11 cellular contexts compared by ENCODE assay signal in genomic region chr11:111923351-111923788, GRCh38. TPM values are rescaled to one million over a fixed set of nuclear protein-coding genes. Genes with fewer than 3 reads are reported as not detected.
DNase-seq lines count a peak whose midpoint lies in the region; ATAC-seq, FAIRE-seq and TF ChIP-seq lines count a peak whose summit lies in the region.
"Had no signal": no experiment of that assay in that cellular context is flagged by ENCODE, and none has a peak within 500 bp of the region (broad histone marks: within the 10 kb centered on the region; RNA-seq: fewer than 3 reads in every experiment).

No MANE protein-coding gene starts in this region.

- no peak for ATAC-seq in K562
- ATAC-seq in HG03439 (IDR thresholded peaks at IDR 0.05; ENCODE audit: unreplicated experiment): no peak
- ATAC-seq: stimulated activated naive CD8-positive, alpha-beta T cell treated with anti-CD3 and anti-CD28 coated beads, Interleukin-15, Interleukin-2, amounts not matched to agents 100 U/mL and 50 U/mL, for 24 hours had no signal

- H3K9me1 ChIP-seq in K562 (ENCODE audit: control insufficient read depth, insufficient read depth, low read length): no peaks in the 10 kb centered on the region

- no peak for TF ChIP-seq CTCF in K562 (IDR thresholded peaks at IDR 0.05 in 2 of 3, conservative IDR thresholded peaks at IDR 0.05 in 1 of 3; ENCODE audit: insufficient read depth in 2 of 3, low read depth in 1 of 3, low read length in 3 of 3)

- POLR2A ChIA-PET in K562 (lab: Yijun Ruan, JAX): interaction anchor here (1.7 to 2.1 kb wide), 2 partner anchors 12 to 14 kb away, joined by 4 to 8 read pairs; partner anchors contain the start of genes CRYAB and DIXDC1

- TF ChIP-seq RAD21 in K562 (CRISPR knock-in tag; conservative IDR thresholded peaks at IDR 0.05 in 1 of 2, IDR thresholded peaks at IDR 0.05 in 1 of 2): no peak

- intact Hi-C loops in K562 (cut with micrococcal nuclease): no loop called here

- H3K9ac ChIP-seq in GM23248: peak overlapping the region; percentile 80
- H3K9ac ChIP-seq in K562 (ENCODE audit: insufficient read depth in 1 of 2, low read depth in 2 of 2, low read length in 2 of 2): peak overlapping the region; percentile 1 to 9; a peak in 1 of 4 replicates
- H3K9ac ChIP-seq in skeletal muscle tissue (ENCODE audit: low read depth in 1 of 3, low read length in 3 of 3): peak overlapping the region; percentile 64 to 80 (median 73)

- in situ Hi-C loops in GM23248 (cut with MboI): no loop called here
- in situ Hi-C loops in K562 (cut with MboI): no loop called here

- peaks cover 35% of the 10 kb centered on the region for H3K4me1 ChIP-seq in GM23248 (ENCODE audit: insufficient read depth)
- peaks cover 31 to 34% of the 10 kb centered on the region in 2 experiments for H3K4me1 ChIP-seq in K562 (replicated peaks in 1 of 2; ENCODE audit: control insufficient read depth in 2 of 2, insufficient read depth in 2 of 2, low read length in 2 of 2)
- H3K4me1 ChIP-seq in skeletal muscle tissue (ENCODE audit: control insufficient read depth in 3 of 3, insufficient read depth in 3 of 3, low read length in 3 of 3): peaks cover 60 to 68% (median 67%) of the 10 kb centered on the region in 3 donors

- no peaks in the 10 kb centered on the region for H3K9me3 ChIP-seq in GM23248 (ENCODE audit: low read depth)
- no peaks in the 10 kb centered on the region for H3K9me3 ChIP-seq in K562 (replicated peaks; ENCODE audit: control insufficient read depth, insufficient read depth, low read depth, low read length)
- H3K9me3 ChIP-seq in skeletal muscle tissue (ENCODE audit: control insufficient read depth in 3 of 3, low read length in 3 of 3): no peaks in the 10 kb centered on the region

- DNase-seq in GM23248 (peak; percentile 68), K562 (ENCODE audit: extremely low read depth in 1 of 4, low spot score in 3 of 4) (no peak), iris pigment epithelial cell (ENCODE audit: low read depth) (peak; percentile 69), nucleus accumbens (lab: John Stamatoyannopoulos, UW) (no peak), NCI-H187 (lab: John Stamatoyannopoulos, UW) (no peak)
- no peak for DNase-seq in activated CD4-positive, alpha-beta T cell treated with anti-CD3 and anti-CD28 coated beads, Interleukin-2, amount 50 U/mL, for 48 hours
- DNase-seq: activated CD4-positive, alpha-beta T cell treated with anti-CD3 and anti-CD28 coated beads, Interleukin-2, amount 10 ng/mL, durations not matched to agents 24 days and 14 days; NCI-H510A treated with DMSO at 0.1 percent for 48 hours; stimulated activated naive CD8-positive, alpha-beta T cell treated with anti-CD3 and anti-CD28 coated beads, Interleukin-15, Interleukin-2, amounts not matched to agents 100 U/mL and 50 U/mL, for 24 hours had no signal

- H3K79me2 ChIP-seq in GM23248 (ENCODE audit: insufficient read depth) (no peaks in the 10 kb centered on the region), K562 (ENCODE audit: control insufficient read depth, insufficient read depth, low read length) (no peaks in the 10 kb centered on the region)

- H2AFZ ChIP-seq in GM23248: peak overlapping the region; percentile 78
- peak overlapping the region; percentile 93 for H2AFZ ChIP-seq in K562 (ENCODE audit: low read depth, low read length)

- no peak for TF ChIP-seq EP300 in K562 (IDR thresholded peaks at IDR 0.05; ENCODE audit: low read length)

- no peak for TF ChIP-seq POLR2A in K562 (conservative IDR thresholded peaks at IDR 0.05)

- CTCF ChIA-PET in K562 (lab: Yijun Ruan, JAX; ENCODE audit: low intra/inter-chr PET ratio): no interaction called here

- no peaks in the 10 kb centered on the region for H4K20me1 ChIP-seq in GM23248 (ENCODE audit: insufficient read depth)
- no peaks in the 10 kb centered on the region for H4K20me1 ChIP-seq in K562 (replicated peaks; ENCODE audit: control insufficient read depth, insufficient read depth, low read length)

- WGBS in GM23248 (ENCODE audit: low coverage in 1 of 2, low lambda C conversion rate in 2 of 2, missing lambda C conversion rate in 2 of 2), 2 experiments: 1 to 2% methylated on average over 5 of the region's 5 CpGs
- WGBS in K562 (ENCODE audit: insufficient coverage, low coverage, missing lambda C conversion rate): 34% methylated on average over 5 of the region's 5 CpGs

- no peaks in the 10 kb centered on the region for H3K36me3 ChIP-seq in GM23248 (ENCODE audit: low read depth)
- no peaks in the 10 kb centered on the region for H3K36me3 ChIP-seq in K562 (ENCODE audit: control insufficient read depth, insufficient read depth, low read length)
- no peaks in the 10 kb centered on the region for H3K36me3 ChIP-seq in skeletal muscle tissue (ENCODE audit: control insufficient read depth in 3 of 3, insufficient read depth in 3 of 3, low read length in 3 of 3)

- no TSS peak for BruUV-seq in K562 (replicated peaks; lab: Mats Ljungman, UMichigan)

- peaks cover 33% of the 10 kb centered on the region for H3F3A ChIP-seq in GM23248 (ENCODE audit: insufficient read depth)

- H3K27ac ChIP-seq in GM23248: peak overlapping the region; percentile 96
- H3K27ac ChIP-seq in K562 (ENCODE audit: extremely low read depth, low read depth, low read length): 0 out of 3 replicates have a peak overlapping the region, but pooled peaks have one; percentile 4
- H3K27ac ChIP-seq in skeletal muscle tissue (ENCODE audit: low read depth, low read length): peak overlapping the region; percentile 93

- no peaks in the 10 kb centered on the region for H3K27me3 ChIP-seq in GM23248 (replicated peaks; ENCODE audit: insufficient read depth)
- no peaks in the 10 kb centered on the region for H3K27me3 ChIP-seq in K562 (ENCODE audit: control insufficient read depth in 2 of 2, insufficient read depth in 2 of 2, low read length in 2 of 2)
- H3K27me3 ChIP-seq in skeletal muscle tissue (ENCODE audit: control insufficient read depth in 3 of 3, insufficient read depth in 3 of 3, low read length in 3 of 3): no peaks in the 10 kb centered on the region

- peak overlapping the region; percentile 58 for H3K4me3 ChIP-seq in GM23248
- H3K4me3 ChIP-seq in K562: no peak overlapping the region
- peak overlapping the region; percentile 38 to 52 (median 45) for H3K4me3 ChIP-seq in skeletal muscle tissue (ENCODE audit: low read length in 3 of 3)

- FAIRE-seq in K562 (lab: Jason Lieb, UNC): peak; percentile 26

- no peaks in the 10 kb centered on the region for H3K9me2 ChIP-seq in GM23248 (ENCODE audit: insufficient read depth)

- H3K4me2 ChIP-seq in GM23248 (ENCODE audit: unreplicated experiment) (peak overlapping the region; percentile 89), K562 (ENCODE audit: insufficient read depth, low read length) (no peak overlapping the region)

RNA-seq across cellular contexts. Expression of gene C11orf52, which starts 4.7 kb away (rescaled TPM):
- 2.1 and 3.5 TPM in 2 replicates for total RNA-seq in GM23248 (2014; rRNA removed; shearing (Covaris generic))
- polyA plus RNA-seq in GM23248 (2016; fragmentation: Nextera tagmentation; extraction: Ambion mirVana): 0.78 and 1.2 TPM in 2 replicates
- total RNA-seq in K562 (2011; cell fraction: chromatin; rRNA removed; ENCODE audit: low replicate concordance): 0.93 and 1.3 TPM in 2 replicates
- total RNA-seq in K562 (2011; cell fraction: nucleolus; rRNA removed): 0.83 and 0.92 TPM in 2 replicates
- total RNA-seq in K562 (2011; cell fraction: nucleoplasm; rRNA removed): 1.1 TPM in 1 of 2 replicates, not detected in the other
- total RNA-seq in K562 (2014; rRNA removed): 0.32 and 1.4 TPM in 2 replicates
- 0.64 and 1.0 TPM in 2 replicates for total RNA-seq in K562 (2014; rRNA removed; fragmentation: Illumina TruSeq; extraction: Trizol)
- total RNA-seq in K562 (2015; rRNA removed; fragmentation: Illumina TruSeq; extraction: Trizol): 0.72 and 0.87 TPM in 2 replicates
- total RNA-seq in K562 (2021): 0.29 and 0.69 TPM in 2 replicates
- polyA plus RNA-seq in K562 (2011; rRNA removed): 1.3 and 2.5 TPM in 2 replicates
- 1.2 and 1.4 TPM in 2 replicates for polyA plus RNA-seq in K562 (2011; cell fraction: cytosol; rRNA removed)
- polyA plus RNA-seq in K562 (2011; cell fraction: nucleus; rRNA removed): 1.1 and 1.5 TPM in 2 replicates
- polyA plus RNA-seq in K562 (2012): 0.69 and 2.0 TPM in 2 replicates
- 1.7 and 2.2 TPM in 2 replicates for polyA plus RNA-seq in K562 (2014; fragmentation: Illumina TruSeq; extraction: Trizol)
- polyA plus RNA-seq in K562 (2014; fragmentation: Nextera tagmentation; extraction: Ambion mirVana): 1 to 10 TPM; 1.8 to 2.9 TPM
- 0.77 and 0.84 TPM in 2 replicates for polyA plus RNA-seq in K562 (2014; rRNA removed)
- polyA minus RNA-seq in K562 (2011; rRNA and poly(A)+ RNA removed): 1.3 and 2.0 TPM in 2 replicates
- polyA minus RNA-seq in K562 (2011; cell fraction: cytosol; rRNA and poly(A)+ RNA removed): not detected in 2 replicates
- polyA minus RNA-seq in K562 (2011; cell fraction: nucleus; rRNA and poly(A)+ RNA removed): 0.56 and 0.94 TPM in 2 replicates
- total RNA-seq in skeletal muscle tissue: 0.52 TPM
- total RNA-seq: activated CD4-positive, alpha-beta T cell treated with anti-CD3 and anti-CD28 coated beads, Interleukin-2, amount 10 ng/mL, durations not matched to agents 24 days and 14 days had no signal

RNA-seq across cellular contexts. Expression of gene HSPB2, which starts 10.8 kb away (rescaled TPM):
- total RNA-seq in GM23248 (2014; rRNA removed; shearing (Covaris generic)): 0.38 and 1.2 TPM in 2 replicates
- polyA plus RNA-seq in GM23248 (2016; fragmentation: Nextera tagmentation; extraction: Ambion mirVana) (7.5 and 8.4 TPM in 2 replicates), K562 (2011; rRNA removed) (0.11 and 0.35 TPM in 2 replicates), K562 (2014; fragmentation: Illumina TruSeq; extraction: Trizol) (0.12 TPM in 1 of 2 replicates, not detected in the other), K562 (2014; fragmentation: Nextera tagmentation; extraction: Ambion mirVana) (under 1 TPM in 1 of 2 experiments, not detected in 1; 0.06 TPM), K562 (2014; rRNA removed) (not detected in 2 replicates)
- not detected in 2 replicates for total RNA-seq in K562 (2011; cell fraction: chromatin; rRNA removed; ENCODE audit: low replicate concordance)
- not detected in 2 replicates for total RNA-seq in K562 (2011; cell fraction: nucleolus; rRNA removed)
- total RNA-seq in K562 (2011; cell fraction: nucleoplasm; rRNA removed): not detected in 2 replicates
- total RNA-seq in K562 (2014; rRNA removed) (not detected in 2 replicates), K562 (2014; rRNA removed; fragmentation: Illumina TruSeq; extraction: Trizol) (0.11 TPM in 1 of 2 replicates, not detected in the other), K562 (2015; rRNA removed; fragmentation: Illumina TruSeq; extraction: Trizol) (not detected in 2 replicates), K562 (2021) (0.31 TPM in 1 of 2 replicates, not detected in the other), skeletal muscle tissue (16.7 TPM)
- 0.09 and 0.24 TPM in 2 replicates for polyA plus RNA-seq in K562 (2011; cell fraction: cytosol; rRNA removed)
- polyA plus RNA-seq in K562 (2011; cell fraction: nucleus; rRNA removed): 0.16 and 0.29 TPM in 2 replicates
- 0.13 TPM in 1 of 2 replicates, not detected in the other for polyA plus RNA-seq in K562 (2012)
- polyA minus RNA-seq in K562 (2011; rRNA and poly(A)+ RNA removed): 0.21 TPM in 1 of 2 replicates, not detected in the other
- not detected in 2 replicates for polyA minus RNA-seq in K562 (2011; cell fraction: cytosol; rRNA and poly(A)+ RNA removed)
- polyA minus RNA-seq in K562 (2011; cell fraction: nucleus; rRNA and poly(A)+ RNA removed): not detected in 2 replicates
- total RNA-seq: activated CD4-positive, alpha-beta T cell treated with anti-CD3 and anti-CD28 coated beads, Interleukin-2, amount 10 ng/mL, durations not matched to agents 24 days and 14 days had no signal

RNA-seq across cellular contexts. Expression of gene CRYAB, which starts 11.8 kb away (rescaled TPM):
- total RNA-seq in GM23248 (2014; rRNA removed; shearing (Covaris generic)): 91.0 and 104 TPM in 2 replicates
- 454 and 455 TPM in 2 replicates for polyA plus RNA-seq in GM23248 (2016; fragmentation: Nextera tagmentation; extraction: Ambion mirVana)
- 1.0 and 1.8 TPM in 2 replicates for total RNA-seq in K562 (2011; cell fraction: chromatin; rRNA removed; ENCODE audit: low replicate concordance)
- 1.0 and 3.2 TPM in 2 replicates for total RNA-seq in K562 (2011; cell fraction: nucleolus; rRNA removed)
- 1.6 and 2.4 TPM in 2 replicates for total RNA-seq in K562 (2011; cell fraction: nucleoplasm; rRNA removed)
- 2.0 and 3.6 TPM in 2 replicates for total RNA-seq in K562 (2014; rRNA removed)
- total RNA-seq in K562 (2014; rRNA removed; fragmentation: Illumina TruSeq; extraction: Trizol): 3.0 and 3.1 TPM in 2 replicates
- total RNA-seq in K562 (2015; rRNA removed; fragmentation: Illumina TruSeq; extraction: Trizol): 0.83 and 1.3 TPM in 2 replicates
- 3.6 and 3.7 TPM in 2 replicates for total RNA-seq in K562 (2021)
- polyA plus RNA-seq in K562 (2011; rRNA removed): 1.5 and 2.3 TPM in 2 replicates
- polyA plus RNA-seq in K562 (2011; cell fraction: cytosol; rRNA removed): 2.3 and 3.7 TPM in 2 replicates
- 1.7 and 3.3 TPM in 2 replicates for polyA plus RNA-seq in K562 (2011; cell fraction: nucleus; rRNA removed)
- polyA plus RNA-seq in K562 (2012): 0.61 and 2.0 TPM in 2 replicates
- polyA plus RNA-seq in K562 (2014; fragmentation: Illumina TruSeq; extraction: Trizol): 5.2 and 5.9 TPM in 2 replicates
- 1 to 10 TPM; 6.5 to 7.5 TPM for polyA plus RNA-seq in K562 (2014; fragmentation: Nextera tagmentation; extraction: Ambion mirVana)
- 1.2 and 2.7 TPM in 2 replicates for polyA plus RNA-seq in K562 (2014; rRNA removed)
- polyA minus RNA-seq in K562 (2011; rRNA and poly(A)+ RNA removed): 0.69 and 3.5 TPM in 2 replicates
- 1.6 TPM in 1 of 2 replicates, not detected in the other for polyA minus RNA-seq in K562 (2011; cell fraction: cytosol; rRNA and poly(A)+ RNA removed)
- 0.94 and 1.00 TPM in 2 replicates for polyA minus RNA-seq in K562 (2011; cell fraction: nucleus; rRNA and poly(A)+ RNA removed)
- total RNA-seq in skeletal muscle tissue: 37.6 TPM
- total RNA-seq: activated CD4-positive, alpha-beta T cell treated with anti-CD3 and anti-CD28 coated beads, Interleukin-2, amount 10 ng/mL, durations not matched to agents 24 days and 14 days had no signal

RNA-seq across cellular contexts. Expression of gene DIXDC1, which starts 13.8 kb away (rescaled TPM):
- 22.7 and 22.9 TPM in 2 replicates for total RNA-seq in GM23248 (2014; rRNA removed; shearing (Covaris generic))
- polyA plus RNA-seq in GM23248 (2016; fragmentation: Nextera tagmentation; extraction: Ambion mirVana): 10.4 and 10.8 TPM in 2 replicates
- 18.6 and 22.7 TPM in 2 replicates for total RNA-seq in K562 (2011; cell fraction: chromatin; rRNA removed; ENCODE audit: low replicate concordance)
- total RNA-seq in K562 (2011; cell fraction: nucleolus; rRNA removed): 7.2 and 10.4 TPM in 2 replicates
- 11.7 and 16.1 TPM in 2 replicates for total RNA-seq in K562 (2011; cell fraction: nucleoplasm; rRNA removed)
- 4.0 and 4.5 TPM in 2 replicates for total RNA-seq in K562 (2014; rRNA removed)
- 8.4 and 8.7 TPM in 2 replicates for total RNA-seq in K562 (2014; rRNA removed; fragmentation: Illumina TruSeq; extraction: Trizol)
- 9.6 and 10.8 TPM in 2 replicates for total RNA-seq in K562 (2015; rRNA removed; fragmentation: Illumina TruSeq; extraction: Trizol)
- total RNA-seq in K562 (2021): 7.0 and 8.1 TPM in 2 replicates
- polyA plus RNA-seq in K562 (2011; rRNA removed): 6.8 and 7.2 TPM in 2 replicates
- 3.3 and 4.3 TPM in 2 replicates for polyA plus RNA-seq in K562 (2011; cell fraction: cytosol; rRNA removed)
- 6.1 and 6.3 TPM in 2 replicates for polyA plus RNA-seq in K562 (2011; cell fraction: nucleus; rRNA removed)
- 3.4 and 4.4 TPM in 2 replicates for polyA plus RNA-seq in K562 (2012)
- 4.7 and 7.4 TPM in 2 replicates for polyA plus RNA-seq in K562 (2014; fragmentation: Illumina TruSeq; extraction: Trizol)
- polyA plus RNA-seq in K562 (2014; fragmentation: Nextera tagmentation; extraction: Ambion mirVana): 1 to 10 TPM; 2.5 to 2.6 TPM
- 3.8 and 4.7 TPM in 2 replicates for polyA plus RNA-seq in K562 (2014; rRNA removed)
- 17.3 and 23.6 TPM in 2 replicates for polyA minus RNA-seq in K562 (2011; rRNA and poly(A)+ RNA removed)
- polyA minus RNA-seq in K562 (2011; cell fraction: cytosol; rRNA and poly(A)+ RNA removed): 6.9 and 7.1 TPM in 2 replicates
- polyA minus RNA-seq in K562 (2011; cell fraction: nucleus; rRNA and poly(A)+ RNA removed): 6.3 and 11.9 TPM in 2 replicates
- 23.0 TPM for total RNA-seq in skeletal muscle tissue

RNA-seq across cellular contexts. Expression of gene CFAP68, which starts 44.0 kb away (rescaled TPM):
- 7.6 and 9.9 TPM in 2 replicates for total RNA-seq in GM23248 (2014; rRNA removed; shearing (Covaris generic))
- polyA plus RNA-seq in GM23248 (2016; fragmentation: Nextera tagmentation; extraction: Ambion mirVana): 20.2 and 23.8 TPM in 2 replicates
- total RNA-seq in K562 (2011; cell fraction: chromatin; rRNA removed; ENCODE audit: low replicate concordance): 4.1 and 6.5 TPM in 2 replicates
- total RNA-seq in K562 (2011; cell fraction: nucleolus; rRNA removed): 4.3 and 5.0 TPM in 2 replicates
- total RNA-seq in K562 (2011; cell fraction: nucleoplasm; rRNA removed): 8.9 and 16.3 TPM in 2 replicates
- 27.9 and 29.9 TPM in 2 replicates for total RNA-seq in K562 (2014; rRNA removed)
- total RNA-seq in K562 (2014; rRNA removed; fragmentation: Illumina TruSeq; extraction: Trizol): 37.0 and 40.8 TPM in 2 replicates
- 43.7 and 45.1 TPM in 2 replicates for total RNA-seq in K562 (2015; rRNA removed; fragmentation: Illumina TruSeq; extraction: Trizol)
- 20.5 and 22.8 TPM in 2 replicates for total RNA-seq in K562 (2021)
- 72.3 and 82.3 TPM in 2 replicates for polyA plus RNA-seq in K562 (2011; rRNA removed)
- polyA plus RNA-seq in K562 (2011; cell fraction: cytosol; rRNA removed): 36.7 and 54.1 TPM in 2 replicates
- polyA plus RNA-seq in K562 (2011; cell fraction: nucleus; rRNA removed): 14.8 and 28.9 TPM in 2 replicates
- 47.2 and 65.7 TPM in 2 replicates for polyA plus RNA-seq in K562 (2012)
- 58.4 and 64.8 TPM in 2 replicates for polyA plus RNA-seq in K562 (2014; fragmentation: Illumina TruSeq; extraction: Trizol)
- 10 to 100 TPM; 71.6 to 71.7 TPM for polyA plus RNA-seq in K562 (2014; fragmentation: Nextera tagmentation; extraction: Ambion mirVana)
- polyA plus RNA-seq in K562 (2014; rRNA removed): 48.0 and 52.5 TPM in 2 replicates
- polyA minus RNA-seq in K562 (2011; rRNA and poly(A)+ RNA removed): 39.2 and 51.2 TPM in 2 replicates
- 4.4 and 7.6 TPM in 2 replicates for polyA minus RNA-seq in K562 (2011; cell fraction: cytosol; rRNA and poly(A)+ RNA removed)
- polyA minus RNA-seq in K562 (2011; cell fraction: nucleus; rRNA and poly(A)+ RNA removed): 3.1 and 6.7 TPM in 2 replicates
- 6.8 TPM for total RNA-seq in skeletal muscle tissue

Comparison
In these comparisons a context has a peak if more than half of its experiments do, and no peak if none do; other contexts are left out.
1. DNase-seq: peak in GM23248 (single experiment) and iris pigment epithelial cell (single experiment); none in K562 (0 of 4), nucleus accumbens (0 of 56), activated CD4-positive, alpha-beta T cell treated with anti-CD3 and anti-CD28 coated beads, Interleukin-2, amount 50 U/mL, for 48 hours (0 of 2) and NCI-H187 (0 of 2).
2. H3K27ac ChIP-seq: peak in every context shown above with its lines; median percentile 96 in GM23248; 93 in skeletal muscle tissue; 4 in K562.
3. H3K9ac ChIP-seq: peak in every context shown above with its lines; median percentile 80 in GM23248; 73 in skeletal muscle tissue; 5 in K562.